2 cellular contexts compared by ENCODE assay signal in genomic region chr10:46006219-46006618, GRCh38.
A peak's percentile ranks its signal among the peaks of the same experiment; 100 is the strongest.
TF ChIP-seq lines count a peak whose summit lies in the region.

No MANE protein-coding gene starts in this region.

TF ChIP-seq in GM23338, 12 proteins besides CTCF, POLR2A, EP300 and RAD21:
- no peak for TF ChIP-seq POLR2AphosphoS5 (IDR thresholded peaks at IDR 0.05; ENCODE audit: low read depth)
- TF ChIP-seq, protein P1, sequence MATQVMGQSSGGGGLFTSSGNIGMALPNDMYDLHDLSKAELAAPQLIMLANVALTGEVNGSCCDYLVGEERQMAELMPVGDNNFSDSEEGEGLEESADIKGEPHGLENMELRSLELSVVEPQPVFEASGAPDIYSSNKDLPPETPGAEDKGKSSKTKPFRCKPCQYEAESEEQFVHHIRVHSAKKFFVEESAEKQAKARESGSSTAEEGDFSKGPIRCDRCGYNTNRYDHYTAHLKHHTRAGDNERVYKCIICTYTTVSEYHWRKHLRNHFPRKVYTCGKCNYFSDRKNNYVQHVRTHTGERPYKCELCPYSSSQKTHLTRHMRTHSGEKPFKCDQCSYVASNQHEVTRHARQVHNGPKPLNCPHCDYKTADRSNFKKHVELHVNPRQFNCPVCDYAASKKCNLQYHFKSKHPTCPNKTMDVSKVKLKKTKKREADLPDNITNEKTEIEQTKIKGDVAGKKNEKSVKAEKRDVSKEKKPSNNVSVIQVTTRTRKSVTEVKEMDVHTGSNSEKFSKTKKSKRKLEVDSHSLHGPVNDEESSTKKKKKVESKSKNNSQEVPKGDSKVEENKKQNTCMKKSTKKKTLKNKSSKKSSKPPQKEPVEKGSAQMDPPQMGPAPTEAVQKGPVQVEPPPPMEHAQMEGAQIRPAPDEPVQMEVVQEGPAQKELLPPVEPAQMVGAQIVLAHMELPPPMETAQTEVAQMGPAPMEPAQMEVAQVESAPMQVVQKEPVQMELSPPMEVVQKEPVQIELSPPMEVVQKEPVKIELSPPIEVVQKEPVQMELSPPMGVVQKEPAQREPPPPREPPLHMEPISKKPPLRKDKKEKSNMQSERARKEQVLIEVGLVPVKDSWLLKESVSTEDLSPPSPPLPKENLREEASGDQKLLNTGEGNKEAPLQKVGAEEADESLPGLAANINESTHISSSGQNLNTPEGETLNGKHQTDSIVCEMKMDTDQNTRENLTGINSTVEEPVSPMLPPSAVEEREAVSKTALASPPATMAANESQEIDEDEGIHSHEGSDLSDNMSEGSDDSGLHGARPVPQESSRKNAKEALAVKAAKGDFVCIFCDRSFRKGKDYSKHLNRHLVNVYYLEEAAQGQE (IDR thresholded peaks at IDR 0.05; ENCODE audit: unreplicated experiment), result no peak
- no peak for TF ChIP-seq EZH2phosphoT487 (IDR thresholded peaks at IDR 0.05; ENCODE audit: unreplicated experiment)
- TF ChIP-seq ZNF114 (CRISPR knock-in tag; IDR thresholded peaks at IDR 0.05), result no peak
- no peak for TF ChIP-seq EZH2 (IDR thresholded peaks at IDR 0.05; ENCODE audit: low read depth, unreplicated experiment)
- TF ChIP-seq STAT1 (IDR thresholded peaks at IDR 0.05; ENCODE audit: unreplicated experiment), result no peak
- no peak for TF ChIP-seq ZNF331 (CRISPR knock-in tag; IDR thresholded peaks at IDR 0.05; ENCODE audit: low read depth)
- TF ChIP-seq, protein P2, sequence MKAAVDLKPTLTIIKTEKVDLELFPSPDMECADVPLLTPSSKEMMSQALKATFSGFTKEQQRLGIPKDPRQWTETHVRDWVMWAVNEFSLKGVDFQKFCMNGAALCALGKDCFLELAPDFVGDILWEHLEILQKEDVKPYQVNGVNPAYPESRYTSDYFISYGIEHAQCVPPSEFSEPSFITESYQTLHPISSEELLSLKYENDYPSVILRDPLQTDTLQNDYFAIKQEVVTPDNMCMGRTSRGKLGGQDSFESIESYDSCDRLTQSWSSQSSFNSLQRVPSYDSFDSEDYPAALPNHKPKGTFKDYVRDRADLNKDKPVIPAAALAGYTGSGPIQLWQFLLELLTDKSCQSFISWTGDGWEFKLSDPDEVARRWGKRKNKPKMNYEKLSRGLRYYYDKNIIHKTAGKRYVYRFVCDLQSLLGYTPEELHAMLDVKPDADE (IDR thresholded peaks at IDR 0.05), result no peak
- TF ChIP-seq, protein P3, sequence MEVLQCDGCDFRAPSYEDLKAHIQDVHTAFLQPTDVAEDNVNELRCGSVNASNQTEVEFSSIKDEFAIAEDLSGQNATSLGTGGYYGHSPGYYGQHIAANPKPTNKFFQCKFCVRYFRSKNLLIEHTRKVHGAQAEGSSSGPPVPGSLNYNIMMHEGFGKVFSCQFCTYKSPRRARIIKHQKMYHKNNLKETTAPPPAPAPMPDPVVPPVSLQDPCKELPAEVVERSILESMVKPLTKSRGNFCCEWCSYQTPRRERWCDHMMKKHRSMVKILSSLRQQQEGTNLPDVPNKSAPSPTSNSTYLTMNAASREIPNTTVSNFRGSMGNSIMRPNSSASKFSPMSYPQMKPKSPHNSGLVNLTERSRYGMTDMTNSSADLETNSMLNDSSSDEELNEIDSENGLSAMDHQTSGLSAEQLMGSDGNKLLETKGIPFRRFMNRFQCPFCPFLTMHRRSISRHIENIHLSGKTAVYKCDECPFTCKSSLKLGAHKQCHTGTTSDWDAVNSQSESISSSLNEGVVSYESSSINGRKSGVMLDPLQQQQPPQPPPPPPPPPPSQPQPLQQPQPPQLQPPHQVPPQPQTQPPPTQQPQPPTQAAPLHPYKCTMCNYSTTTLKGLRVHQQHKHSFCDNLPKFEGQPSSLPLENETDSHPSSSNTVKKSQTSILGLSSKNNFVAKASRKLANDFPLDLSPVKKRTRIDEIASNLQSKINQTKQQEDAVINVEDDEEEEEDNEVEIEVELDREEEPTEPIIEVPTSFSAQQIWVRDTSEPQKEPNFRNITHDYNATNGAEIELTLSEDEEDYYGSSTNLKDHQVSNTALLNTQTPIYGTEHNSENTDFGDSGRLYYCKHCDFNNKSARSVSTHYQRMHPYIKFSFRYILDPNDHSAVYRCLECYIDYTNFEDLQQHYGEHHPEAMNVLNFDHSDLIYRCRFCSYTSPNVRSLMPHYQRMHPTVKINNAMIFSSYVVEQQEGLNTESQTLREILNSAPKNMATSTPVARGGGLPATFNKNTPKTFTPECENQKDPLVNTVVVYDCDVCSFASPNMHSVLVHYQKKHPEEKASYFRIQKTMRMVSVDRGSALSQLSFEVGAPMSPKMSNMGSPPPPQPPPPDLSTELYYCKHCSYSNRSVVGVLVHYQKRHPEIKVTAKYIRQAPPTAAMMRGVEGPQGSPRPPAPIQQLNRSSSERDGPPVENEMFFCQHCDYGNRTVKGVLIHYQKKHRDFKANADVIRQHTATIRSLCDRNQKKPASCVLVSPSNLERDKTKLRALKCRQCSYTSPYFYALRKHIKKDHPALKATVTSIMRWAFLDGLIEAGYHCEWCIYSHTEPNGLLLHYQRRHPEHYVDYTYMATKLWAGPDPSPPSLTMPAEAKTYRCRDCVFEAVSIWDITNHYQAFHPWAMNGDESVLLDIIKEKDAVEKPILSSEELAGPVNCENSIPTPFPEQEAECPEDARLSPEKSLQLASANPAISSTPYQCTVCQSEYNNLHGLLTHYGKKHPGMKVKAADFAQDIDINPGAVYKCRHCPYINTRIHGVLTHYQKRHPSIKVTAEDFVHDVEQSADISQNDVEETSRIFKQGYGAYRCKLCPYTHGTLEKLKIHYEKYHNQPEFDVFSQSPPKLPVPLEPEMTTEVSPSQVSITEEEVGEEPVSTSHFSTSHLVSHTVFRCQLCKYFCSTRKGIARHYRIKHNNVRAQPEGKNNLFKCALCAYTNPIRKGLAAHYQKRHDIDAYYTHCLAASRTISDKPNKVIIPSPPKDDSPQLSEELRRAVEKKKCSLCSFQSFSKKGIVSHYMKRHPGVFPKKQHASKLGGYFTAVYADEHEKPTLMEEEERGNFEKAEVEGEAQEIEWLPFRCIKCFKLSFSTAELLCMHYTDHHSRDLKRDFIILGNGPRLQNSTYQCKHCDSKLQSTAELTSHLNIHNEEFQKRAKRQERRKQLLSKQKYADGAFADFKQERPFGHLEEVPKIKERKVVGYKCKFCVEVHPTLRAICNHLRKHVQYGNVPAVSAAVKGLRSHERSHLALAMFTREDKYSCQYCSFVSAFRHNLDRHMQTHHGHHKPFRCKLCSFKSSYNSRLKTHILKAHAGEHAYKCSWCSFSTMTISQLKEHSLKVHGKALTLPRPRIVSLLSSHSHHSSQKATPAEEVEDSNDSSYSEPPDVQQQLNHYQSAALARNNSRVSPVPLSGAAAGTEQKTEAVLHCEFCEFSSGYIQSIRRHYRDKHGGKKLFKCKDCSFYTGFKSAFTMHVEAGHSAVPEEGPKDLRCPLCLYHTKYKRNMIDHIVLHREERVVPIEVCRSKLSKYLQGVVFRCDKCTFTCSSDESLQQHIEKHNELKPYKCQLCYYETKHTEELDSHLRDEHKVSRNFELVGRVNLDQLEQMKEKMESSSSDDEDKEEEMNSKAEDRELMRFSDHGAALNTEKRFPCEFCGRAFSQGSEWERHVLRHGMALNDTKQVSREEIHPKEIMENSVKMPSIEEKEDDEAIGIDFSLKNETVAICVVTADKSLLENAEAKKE (CRISPR knock-in tag; IDR thresholded peaks at IDR 0.05), result no peak

TF ChIP-seq in HepG2, 621 proteins besides CTCF, POLR2A, EP300 and RAD21:
- TF ChIP-seq RBM22 (optimal IDR thresholded peaks at IDR 0.05; ENCODE audit: low read length), result peak; percentile 17
- TF ChIP-seq XBP1 (CRISPR knock-in tag; IDR thresholded peaks at IDR 0.05), result no peak
- no peak for TF ChIP-seq SKI (IDR thresholded peaks at IDR 0.05; ENCODE audit: partially characterized antibody)
